Comparison of ENCODE assay signal across 10 cellular contexts in the genomic region with DNA sequence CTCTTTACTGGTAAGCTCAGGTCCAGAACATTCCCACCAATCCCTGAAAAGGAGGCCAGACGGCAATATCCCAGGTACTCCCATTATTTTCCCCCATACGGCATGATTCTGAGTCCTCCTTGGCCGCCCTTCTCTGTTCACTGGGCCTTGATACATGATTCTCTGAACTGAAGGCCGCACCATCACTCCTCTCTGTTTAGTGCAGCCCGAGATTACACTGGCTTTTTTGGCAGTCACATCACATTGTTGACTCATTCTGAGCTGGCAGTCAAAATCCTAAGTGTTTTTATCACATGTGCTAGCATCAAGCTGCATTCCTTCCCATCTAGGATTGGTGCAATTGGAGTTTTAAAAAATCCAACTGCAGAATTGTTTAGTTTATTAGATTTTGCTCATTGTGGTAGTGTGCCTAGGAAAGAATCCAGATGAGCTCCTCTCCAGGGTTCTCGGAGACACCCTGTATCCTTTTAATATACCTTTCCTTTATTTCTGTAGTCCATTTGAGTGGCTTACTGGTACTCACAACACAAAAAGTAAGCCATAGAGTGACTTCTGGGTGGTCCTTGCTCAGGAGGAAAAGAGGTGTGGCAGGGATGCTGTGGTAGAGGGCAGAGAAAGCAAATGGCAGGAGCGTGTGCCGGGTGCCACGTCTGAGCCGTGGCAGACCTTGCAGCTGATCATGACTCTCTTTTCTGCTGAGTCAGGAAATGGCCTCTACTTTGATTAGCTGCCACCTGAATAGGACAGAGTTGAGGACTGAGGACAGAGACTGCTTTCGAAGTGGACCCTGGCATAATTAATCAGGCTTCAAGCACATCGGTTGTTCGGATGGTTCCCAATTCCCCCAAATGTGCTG.
DNase-seq lines count a peak whose midpoint lies in the region; ATAC-seq, FAIRE-seq and TF ChIP-seq lines count a peak whose summit lies in the region.
"Had no signal": no experiment of that assay in that cellular context is flagged by ENCODE, and none has a peak within 500 bp of the region (broad histone marks: within the 10 kb centered on the region; RNA-seq: fewer than 3 reads in every experiment).

No MANE protein-coding gene starts in this region.

- no peaks in the 10 kb centered on the region for H3K36me3 ChIP-seq in stomach

- TF ChIP-seq CTCF in stomach (IDR thresholded peaks at IDR 0.05), result no peak

- ATAC-seq in left ventricle myocardium superior (peak; percentile 98), GM18511 (IDR thresholded peaks at IDR 0.05; ENCODE audit: unreplicated experiment) (no peak), HG03095 (IDR thresholded peaks at IDR 0.05; ENCODE audit: unreplicated experiment) (no peak)

- intact Hi-C loops in left ventricle myocardium superior (cut with micrococcal nuclease), result no loop called here
- intact Hi-C loops in stomach (cut with DNase I; ENCODE audit: low total_unique reads), result no loop called here

- peak; percentile 78 for FAIRE-seq in H54 (lab: Jason Lieb, UNC)
- FAIRE-seq: GM18507 had no signal

- no peaks in the 10 kb centered on the region for H3K27me3 ChIP-seq in stomach

- DNase-seq in H54 (ENCODE audit: insufficient read length, low spot score) (peak; percentile 71), amniotic stem cell (lab: John Stamatoyannopoulos, UW) (peak; percentile 76), left ventricle myocardium superior (peak; percentile 38), stomach (no peak), DMS79 (lab: John Stamatoyannopoulos, UW) (no peak), KG1 (lab: John Stamatoyannopoulos, UW) (no peak)
- DNase-seq: head of caudate nucleus had no signal

- TF ChIP-seq EP300 in stomach (IDR thresholded peaks at IDR 0.05), result no peak

- peak overlapping the region in 3 of 5 donors; percentile 43 to 54 (median 43) for H3K27ac ChIP-seq in stomach

- 67 to 76% (median 71%) methylated on average over 13 of the region's 13 CpGs for whole genome bisulfite sequencing in stomach, 5 donors

- H3K4me3 ChIP-seq in stomach, result no peak overlapping the region

- H3K4me1 ChIP-seq in stomach, result peaks cover 4 to 21% (median 12%) of the 10 kb centered on the region in 4 donors

- TF ChIP-seq POLR2A in H54 (IDR thresholded peaks at IDR 0.05; ENCODE audit: low read depth, low read length) (no peak), stomach (IDR thresholded peaks at IDR 0.05) (no peak)

- no peaks in the 10 kb centered on the region for H3K9me3 ChIP-seq in stomach

Comparison
In these comparisons a context has a peak if more than half of its experiments do, and no peak if none do; other contexts are left out.
1. DNase-seq: peak in H54 (single experiment), amniotic stem cell (single experiment) and left ventricle myocardium superior (single experiment); none in stomach (single experiment), DMS79 (single experiment) and KG1 (single experiment).